ENCODE assay signal across 8 cellular contexts in genomic region chr12:118103601-118104382, GRCh38. TPM values are rescaled to one million over a fixed set of nuclear protein-coding genes. Genes with fewer than 3 reads are reported as not detected.
DNase-seq lines count a peak whose midpoint lies in the region; ATAC-seq, FAIRE-seq and TF ChIP-seq lines count a peak whose summit lies in the region.
"Had no signal": no experiment of that assay in that cellular context is flagged by ENCODE, and none has a peak within 500 bp of the region (broad histone marks: within the 10 kb centered on the region; RNA-seq: fewer than 3 reads in every experiment).

VSIG10 (minus strand) TSS chr12:118104011; CDS start chr12:118103671, 340 bp downstream.

- H3K4me2 ChIP-seq in astrocyte (ENCODE audit: low read length), result peak within 1 kb of the TSS; percentile 99

- TF ChIP-seq CTCF in Peyer's patch (IDR thresholded peaks at IDR 0.05) (peak in 2 of 6 experiments; percentile 16 to 19), astrocyte (IDR thresholded peaks at IDR 0.05; ENCODE audit: insufficient read depth, low read depth, low read length) (no peak), ovary (IDR thresholded peaks at IDR 0.05) (no peak)

- no peaks in the 10 kb centered on the region for H3K9me3 ChIP-seq in Peyer's patch
- H3K9me3 ChIP-seq in astrocyte (ENCODE audit: insufficient read depth, low read depth, low read length), result no peaks in the 10 kb centered on the region
- no peaks in the 10 kb centered on the region for H3K9me3 ChIP-seq in ovary

- TF ChIP-seq POLR2A in Peyer's patch (IDR thresholded peaks at IDR 0.05) (peak; percentile 98), ovary (IDR thresholded peaks at IDR 0.05) (peak; percentile 8)

- H3K9ac ChIP-seq in astrocyte (ENCODE audit: low read length), result peak within 1 kb of the TSS; percentile 82

- intact Hi-C loops in left cardiac atrium (cut with DNase I), result loop anchor here in 1 of 2 donors (5.0 kb wide), 1 partner anchor 41 kb away; the partner anchor contains the start of gene WSB2
- intact Hi-C loops in ovary (cut with DNase I), result loop anchor here in 1 of 4 donors (5.0 kb wide), 1 partner anchor 41 kb away; the partner anchor contains the start of gene WSB2

- H4K20me1 ChIP-seq in astrocyte (ENCODE audit: insufficient read depth, low read length), result no peaks in the 10 kb centered on the region

- in situ Hi-C loops in G401 (cut with HindIII; ENCODE audit: low sequenced_read_pairs), result no loop called here

- H3K4me3 Mint-ChIP-seq in astrocyte (ENCODE audit: unreplicated experiment), result peak within 1 kb of the TSS; percentile 92

- no peaks in the 10 kb centered on the region for H3K79me2 ChIP-seq in astrocyte (ENCODE audit: insufficient read depth, low read length)

- peaks cover 0 to 31% (median 0%) of the 10 kb centered on the region in 4 donors for H3K4me1 ChIP-seq in Peyer's patch
- peaks cover 3% of the 10 kb centered on the region for H3K4me1 ChIP-seq in astrocyte (ENCODE audit: insufficient read depth, low read length)
- H3K4me1 ChIP-seq in ovary (ENCODE audit: insufficient read depth), result peaks cover 2% of the 10 kb centered on the region

- no peaks in the 10 kb centered on the region for H3K9me3 Mint-ChIP-seq in astrocyte (ENCODE audit: unreplicated experiment)

- H3K4me1 Mint-ChIP-seq in astrocyte (ENCODE audit: low read depth, unreplicated experiment), result peaks cover 6% of the 10 kb centered on the region

- H3K27me3 Mint-ChIP-seq in astrocyte (ENCODE audit: low read depth, unreplicated experiment), result no peaks in the 10 kb centered on the region

- WGBS in ovary, 3 donors, result 0 to 1% (median 0%) methylated on average over 26 to 75 of the region's 75 CpGs

- no peaks in the 10 kb centered on the region for H3K36me3 Mint-ChIP-seq in astrocyte (ENCODE audit: low read depth, unreplicated experiment)

- TF ChIP-seq EP300 in ovary (IDR thresholded peaks at IDR 0.05), result no peak

- peak within 1 kb of the TSS; percentile 56 to 95 (median 74) for H3K4me3 ChIP-seq in Peyer's patch
- peak within 1 kb of the TSS; percentile 79 for H3K4me3 ChIP-seq in astrocyte (ENCODE audit: insufficient read depth, low read depth, low read length)
- peak within 1 kb of the TSS; percentile 94 for H3K4me3 ChIP-seq in ovary

- peak within 1 kb of the TSS; percentile 80 for H3K27ac Mint-ChIP-seq in astrocyte (ENCODE audit: unreplicated experiment)

- ATAC-seq in left cardiac atrium (peak; percentile 96 to 98), GM19467 (IDR thresholded peaks at IDR 0.05; ENCODE audit: unreplicated experiment) (no peak)

- peak; percentile 38 for DNase-seq in G401 (ENCODE audit: low spot score)
- DNase-seq in HT1080 (ENCODE audit: low read depth), result peak; percentile 79
- peak in 2 of 3 donors; percentile 86 to 90 for DNase-seq in Peyer's patch
- peak; percentile 42 for DNase-seq in astrocyte (ENCODE audit: low read depth)
- peak; percentile 68 for DNase-seq in left cardiac atrium
- peak; percentile 64 to 80 (median 68) for DNase-seq in ovary

- H2AFZ ChIP-seq in astrocyte (ENCODE audit: low read depth, low read length), result peak within 1 kb of the TSS; percentile 96

- FAIRE-seq in astrocyte (lab: Jason Lieb, UNC), result no peak
- FAIRE-seq: islet of Langerhans had no signal

- H3K27ac ChIP-seq in Peyer's patch, result peak within 1 kb of the TSS; percentile 43 to 95 (median 87)
- peak within 1 kb of the TSS; percentile 53 for H3K27ac ChIP-seq in astrocyte (ENCODE audit: low read depth, low read length)
- peak within 1 kb of the TSS; percentile 78 to 82 for H3K27ac ChIP-seq in ovary

- peaks cover 0 to 6% (median 0%) of the 10 kb centered on the region in 3 donors for H3K36me3 ChIP-seq in Peyer's patch
- no peaks in the 10 kb centered on the region for H3K36me3 ChIP-seq in astrocyte (ENCODE audit: insufficient read depth, low read length)
- H3K36me3 ChIP-seq in ovary, result no peaks in the 10 kb centered on the region

- H3K27me3 ChIP-seq in Peyer's patch (no peaks in the 10 kb centered on the region), astrocyte (ENCODE audit: insufficient read depth, low read length) (no peaks in the 10 kb centered on the region), ovary (no peaks in the 10 kb centered on the region)

RNA-seq across cellular contexts. Expression of gene VSIG10, which starts in this region (rescaled TPM):
- 24.2 and 32.2 TPM in 2 replicates for total RNA-seq in G401 (2014; rRNA removed; shearing (Covaris generic))
- 29.9 and 33.2 TPM in 2 replicates for total RNA-seq in HT1080 (2014; rRNA removed; shearing (Covaris generic))
- 17.1 and 17.2 TPM in 2 replicates for polyA plus RNA-seq in HT1080 (2015; cell fraction: cytosol; rRNA removed)
- polyA plus RNA-seq in HT1080 (2015; cell fraction: nucleus; rRNA removed), result 17.5 and 22.3 TPM in 2 replicates
- total RNA-seq in Peyer's patch (100 to 1,000 TPM in 3 of 4 donors, 10 to 100 TPM in 1; 72.6 to 342 (median 208) TPM), astrocyte (9.8 and 12.0 TPM in 2 replicates), left cardiac atrium (10 to 100 TPM in 1 of 2 donors, 1 to 10 TPM in 1; 9.3 to 17.2 TPM), ovary (10 to 100 TPM; 24.7 to 33.6 (median 27.8) TPM)
- 10 to 100 TPM; 22.2 to 29.1 TPM for polyA plus RNA-seq in ovary

Comparison
In these comparisons a context has a peak if more than half of its experiments do, and no peak if none do; other contexts are left out.
1. DNase-seq: peak in every context shown above with its lines; median percentile 88 in Peyer's patch; 79 in HT1080; 68 in left cardiac atrium; 68 in ovary; 42 in astrocyte; 38 in G401.